In the genomic region with DNA sequence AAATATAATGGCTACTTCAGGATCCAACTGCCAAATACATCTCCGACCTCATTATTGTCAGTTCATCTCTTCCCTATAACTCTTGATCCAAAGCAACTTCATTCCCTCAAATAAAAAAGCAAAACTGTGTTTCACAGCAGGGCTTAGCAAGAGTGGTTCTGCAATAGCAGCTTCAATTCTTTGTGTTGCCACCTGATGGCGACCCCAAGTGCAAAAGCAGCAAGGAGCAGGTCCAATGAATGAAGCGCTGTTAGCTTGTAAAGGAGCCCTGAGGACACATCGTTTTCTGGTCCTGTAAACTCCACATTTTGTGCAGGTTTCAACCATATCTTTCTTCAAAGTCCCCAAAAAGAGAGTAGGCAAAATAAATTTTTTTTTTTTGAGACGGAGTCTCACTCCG, we compare ENCODE assay signal across 1 cellular context.
TF ChIP-seq lines count a peak whose summit lies in the region.

No MANE protein-coding gene starts in this region.

TF ChIP-seq in K562, 482 proteins besides CTCF, POLR2A, EP300 and RAD21:
- no peak for TF ChIP-seq HIVEP1 (CRISPR knock-in tag; IDR thresholded peaks at IDR 0.05)
- 0 out of 2 replicates have a peak, but pooled peaks have one; percentile 15 for TF ChIP-seq SMC3 (conservative IDR thresholded peaks at IDR 0.05; ENCODE audit: insufficient read depth, low read depth, low read length)
TF ChIP-seq in K562: peak in this region for 1.
